1 cellular context compared by ENCODE assay signal in the genomic region with DNA sequence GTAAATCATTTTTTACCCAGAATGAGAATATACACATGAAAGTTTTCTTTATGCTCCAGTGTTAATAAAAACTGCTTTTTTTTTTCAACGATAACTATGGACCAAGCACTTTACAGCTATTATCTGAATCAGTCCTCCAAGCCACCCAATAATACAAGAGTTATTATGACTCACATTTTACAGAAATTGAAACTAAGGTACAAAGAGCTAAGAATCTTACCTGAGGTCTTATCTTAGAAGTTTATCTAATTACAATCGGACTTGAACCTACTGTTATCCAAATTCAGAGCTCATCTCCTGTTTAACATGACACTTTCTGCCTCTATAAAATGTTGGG.
TF ChIP-seq lines count a peak whose summit lies in the region.

No MANE protein-coding gene starts in this region.

TF ChIP-seq in HepG2, 621 proteins besides CTCF, POLR2A, EP300 and RAD21 (continued from another document):
- TF ChIP-seq ZNF646 (CRISPR knock-in tag; IDR thresholded peaks at IDR 0.05) = no peak
- no peak for TF ChIP-seq CBX2 (IDR thresholded peaks at IDR 0.05; ENCODE audit: low read depth, low read length)
- TF ChIP-seq CBX2 (CRISPR knock-in tag; IDR thresholded peaks at IDR 0.05; ENCODE audit: low read depth) = no peak
- no peak for TF ChIP-seq ZNF782 (CRISPR knock-in tag; IDR thresholded peaks at IDR 0.05; ENCODE audit: borderline replicate concordance)
- no peak for TF ChIP-seq ZEB1 (IDR thresholded peaks at IDR 0.05; ENCODE audit: insufficient replicate concordance, low read depth)
- TF ChIP-seq CENPX (CRISPR knock-in tag; IDR thresholded peaks at IDR 0.05) = no peak
- no peak for TF ChIP-seq GLI4 (CRISPR knock-in tag; IDR thresholded peaks at IDR 0.05; ENCODE audit: borderline replicate concordance)
- TF ChIP-seq, protein P1, sequence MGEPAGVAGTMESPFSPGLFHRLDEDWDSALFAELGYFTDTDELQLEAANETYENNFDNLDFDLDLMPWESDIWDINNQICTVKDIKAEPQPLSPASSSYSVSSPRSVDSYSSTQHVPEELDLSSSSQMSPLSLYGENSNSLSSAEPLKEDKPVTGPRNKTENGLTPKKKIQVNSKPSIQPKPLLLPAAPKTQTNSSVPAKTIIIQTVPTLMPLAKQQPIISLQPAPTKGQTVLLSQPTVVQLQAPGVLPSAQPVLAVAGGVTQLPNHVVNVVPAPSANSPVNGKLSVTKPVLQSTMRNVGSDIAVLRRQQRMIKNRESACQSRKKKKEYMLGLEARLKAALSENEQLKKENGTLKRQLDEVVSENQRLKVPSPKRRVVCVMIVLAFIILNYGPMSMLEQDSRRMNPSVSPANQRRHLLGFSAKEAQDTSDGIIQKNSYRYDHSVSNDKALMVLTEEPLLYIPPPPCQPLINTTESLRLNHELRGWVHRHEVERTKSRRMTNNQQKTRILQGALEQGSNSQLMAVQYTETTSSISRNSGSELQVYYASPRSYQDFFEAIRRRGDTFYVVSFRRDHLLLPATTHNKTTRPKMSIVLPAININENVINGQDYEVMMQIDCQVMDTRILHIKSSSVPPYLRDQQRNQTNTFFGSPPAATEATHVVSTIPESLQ (CRISPR knock-in tag; conservative IDR thresholded peaks at IDR 0.05) = no peak
- TF ChIP-seq ZNF891 (CRISPR knock-in tag; IDR thresholded peaks at IDR 0.05) = no peak
- TF ChIP-seq, protein P2, sequence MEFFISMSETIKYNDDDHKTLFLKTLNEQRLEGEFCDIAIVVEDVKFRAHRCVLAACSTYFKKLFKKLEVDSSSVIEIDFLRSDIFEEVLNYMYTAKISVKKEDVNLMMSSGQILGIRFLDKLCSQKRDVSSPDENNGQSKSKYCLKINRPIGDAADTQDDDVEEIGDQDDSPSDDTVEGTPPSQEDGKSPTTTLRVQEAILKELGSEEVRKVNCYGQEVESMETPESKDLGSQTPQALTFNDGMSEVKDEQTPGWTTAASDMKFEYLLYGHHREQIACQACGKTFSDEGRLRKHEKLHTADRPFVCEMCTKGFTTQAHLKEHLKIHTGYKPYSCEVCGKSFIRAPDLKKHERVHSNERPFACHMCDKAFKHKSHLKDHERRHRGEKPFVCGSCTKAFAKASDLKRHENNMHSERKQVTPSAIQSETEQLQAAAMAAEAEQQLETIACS (CRISPR knock-in tag; IDR thresholded peaks at IDR 0.05) = no peak
- no peak for TF ChIP-seq GMEB1 (CRISPR knock-in tag; IDR thresholded peaks at IDR 0.05; ENCODE audit: borderline replicate concordance)
- no peak for TF ChIP-seq ZNF598 (CRISPR knock-in tag; IDR thresholded peaks at IDR 0.05; ENCODE audit: borderline replicate concordance)
- TF ChIP-seq EZH2 (conservative IDR thresholded peaks at IDR 0.05; ENCODE audit: low read depth, low read length) = no peak
- no peak for TF ChIP-seq ZNF543 (CRISPR knock-in tag; IDR thresholded peaks at IDR 0.05)
- no peak for TF ChIP-seq LCORL (IDR thresholded peaks at IDR 0.05)
- no peak for TF ChIP-seq LCORL (CRISPR knock-in tag; IDR thresholded peaks at IDR 0.05)
- TF ChIP-seq ZNF446 (CRISPR knock-in tag; IDR thresholded peaks at IDR 0.05) = no peak
- no peak for TF ChIP-seq ZNF569 (CRISPR knock-in tag; IDR thresholded peaks at IDR 0.05; ENCODE audit: borderline replicate concordance)
- TF ChIP-seq, protein P3, sequence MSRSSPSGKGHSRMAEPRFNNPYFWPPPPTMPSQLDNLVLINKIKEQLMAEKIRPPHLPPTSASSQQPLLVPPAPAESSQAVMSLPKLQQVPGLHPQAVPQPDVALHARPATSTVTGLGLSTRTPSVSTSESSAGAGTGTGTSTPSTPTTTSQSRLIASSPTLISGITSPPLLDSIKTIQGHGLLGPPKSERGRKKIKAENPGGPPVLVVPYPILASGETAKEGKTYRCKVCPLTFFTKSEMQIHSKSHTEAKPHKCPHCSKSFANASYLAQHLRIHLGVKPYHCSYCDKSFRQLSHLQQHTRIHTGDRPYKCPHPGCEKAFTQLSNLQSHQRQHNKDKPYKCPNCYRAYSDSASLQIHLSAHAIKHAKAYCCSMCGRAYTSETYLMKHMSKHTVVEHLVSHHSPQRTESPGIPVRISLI (CRISPR knock-in tag; IDR thresholded peaks at IDR 0.05; ENCODE audit: borderline replicate concordance) = no peak
- no peak for TF ChIP-seq ZNF136 (CRISPR knock-in tag; IDR thresholded peaks at IDR 0.05; ENCODE audit: low read depth)
